Comparison of ENCODE assay signal across 10 cellular contexts in the genomic region with DNA sequence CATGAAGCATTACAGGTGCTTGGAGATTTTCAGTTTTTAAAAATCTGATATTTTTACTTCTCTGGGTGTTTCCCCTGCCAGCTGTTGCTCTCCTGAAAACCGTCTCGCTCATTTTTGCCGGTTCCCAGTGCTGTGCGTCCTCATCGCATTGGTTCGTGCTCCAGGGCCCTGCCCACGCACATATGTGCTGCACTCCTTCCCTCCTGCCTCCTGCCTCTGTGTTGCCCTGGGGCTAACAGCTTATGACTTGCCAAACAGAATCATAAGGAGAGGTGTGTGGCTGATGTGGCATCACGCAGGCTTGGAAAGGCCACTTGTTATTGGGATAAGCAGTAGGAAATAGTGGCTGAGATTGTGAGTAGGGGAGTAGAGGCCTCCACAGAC. TPM values are rescaled to one million over a fixed set of nuclear protein-coding genes. Genes with fewer than 3 reads are reported as not detected.
DNase-seq lines count a peak whose midpoint lies in the region; ATAC-seq and TF ChIP-seq lines count a peak whose summit lies in the region.
"Had no signal": no experiment of that assay in that cellular context is flagged by ENCODE, and none has a peak within 500 bp of the region (broad histone marks: within the 10 kb centered on the region; RNA-seq: fewer than 3 reads in every experiment).

No MANE protein-coding gene starts in this region.

- H2AFZ ChIP-seq in hepatocyte = no peak overlapping the region

- whole genome bisulfite sequencing in hepatocyte (ENCODE audit: low lambda C conversion rate, missing lambda C conversion rate) = 62% methylated on average over 8 of the region's 8 CpGs

- ATAC-seq in CD4-positive, CD25-positive, alpha-beta regulatory T cell (ENCODE audit: low read depth in 2 of 2) = no peak
- ATAC-seq in natural killer cell (no peak), GM21515 (IDR thresholded peaks at IDR 0.05; ENCODE audit: unreplicated experiment) (no peak)

- H3K4me1 Mint-ChIP-seq in CD4-positive, CD25-positive, alpha-beta regulatory T cell = peaks cover 5 to 22% (median 11%) of the 10 kb centered on the region in 4 donors
- H3K4me1 Mint-ChIP-seq in IgD-negative memory B cell (peaks cover 0 to 7% (median 6%) of the 10 kb centered on the region in 3 donors), natural killer cell (peaks cover 16 to 18% of the 10 kb centered on the region in 2 donors)

- H3K27ac Mint-ChIP-seq in CD4-positive, CD25-positive, alpha-beta regulatory T cell = no peak overlapping the region
- H3K27ac Mint-ChIP-seq in IgD-negative memory B cell (peak overlapping the region in 1 of 3 donors; percentile 17), natural killer cell (peak overlapping the region in 1 of 2 donors; percentile 76)

- no peak for DNase-seq in CD4-positive, CD25-positive, alpha-beta regulatory T cell
- DNase-seq in cardiac fibroblast (ENCODE audit: low read depth in 2 of 2) (peak; percentile 49 to 65), natural killer cell (no peak), hepatocyte (ENCODE audit: low spot score) (no peak), HuH-7.5 (ENCODE audit: low spot score) (no peak), NCI-H1930 (lab: John Stamatoyannopoulos, UW) (no peak)
- DNase-seq: brain microvascular endothelial cell, Peyer's patch had no signal

- no peaks in the 10 kb centered on the region for H3K36me3 ChIP-seq in CD4-positive, CD25-positive, alpha-beta regulatory T cell (ENCODE audit: control insufficient read depth, insufficient read depth, low read length)
- no peaks in the 10 kb centered on the region for H3K36me3 ChIP-seq in hepatocyte (replicated peaks; ENCODE audit: insufficient read depth, low read depth)
- H3K36me3 ChIP-seq: brain microvascular endothelial cell, Peyer's patch had no signal

- H3K4me1 ChIP-seq in CD4-positive, CD25-positive, alpha-beta regulatory T cell (ENCODE audit: control insufficient read depth, insufficient read depth, low read length, poor library complexity, severe bottlenecking) = peaks cover 13% of the 10 kb centered on the region
- peaks cover 7% of the 10 kb centered on the region for H3K4me1 ChIP-seq in hepatocyte (ENCODE audit: insufficient read depth)

- H3K4me2 ChIP-seq in hepatocyte = no peak overlapping the region

- H3K36me3 Mint-ChIP-seq in CD4-positive, CD25-positive, alpha-beta regulatory T cell = no peaks in the 10 kb centered on the region
- H3K36me3 Mint-ChIP-seq in IgD-negative memory B cell (peaks cover 2% of the 10 kb centered on the region), natural killer cell (no peaks in the 10 kb centered on the region)

- H3K27ac ChIP-seq in CD4-positive, CD25-positive, alpha-beta regulatory T cell (ENCODE audit: insufficient read depth, low read length, poor library complexity, severe bottlenecking) = no peak overlapping the region
- no peak overlapping the region for H3K27ac ChIP-seq in hepatocyte
- H3K27ac ChIP-seq: brain microvascular endothelial cell, Peyer's patch had no signal

- H3K9me2 ChIP-seq in hepatocyte (replicated peaks; ENCODE audit: insufficient read depth) = no peaks in the 10 kb centered on the region

- no peak overlapping the region for H3K4me3 ChIP-seq in CD4-positive, CD25-positive, alpha-beta regulatory T cell (ENCODE audit: low read depth, low read length)
- no peak overlapping the region for H3K4me3 ChIP-seq in cardiac fibroblast (replicated peaks in 1 of 2; ENCODE audit: low read depth in 2 of 2, low read length in 2 of 2)
- no peak overlapping the region for H3K4me3 ChIP-seq in hepatocyte
- H3K4me3 ChIP-seq: Peyer's patch had no signal

- H3K9me3 Mint-ChIP-seq in CD4-positive, CD25-positive, alpha-beta regulatory T cell = peaks cover 0 to 3% (median 0%) of the 10 kb centered on the region in 7 donors
- H3K9me3 Mint-ChIP-seq in IgD-negative memory B cell = no peaks in the 10 kb centered on the region
- no peaks in the 10 kb centered on the region for H3K9me3 Mint-ChIP-seq in natural killer cell

- no peaks in the 10 kb centered on the region for H3K9me3 ChIP-seq in CD4-positive, CD25-positive, alpha-beta regulatory T cell (ENCODE audit: control insufficient read depth in 2 of 2, low read length in 2 of 2)
- H3K9me3 ChIP-seq in hepatocyte (ENCODE audit: low read depth) = no peaks in the 10 kb centered on the region
- H3K9me3 ChIP-seq: Peyer's patch had no signal

- H4K20me1 ChIP-seq in hepatocyte (ENCODE audit: insufficient read depth, poor library complexity, severe bottlenecking) = no peaks in the 10 kb centered on the region

- H3K27me3 ChIP-seq in CD4-positive, CD25-positive, alpha-beta regulatory T cell (ENCODE audit: control insufficient read depth, insufficient read depth, low read length) = no peaks in the 10 kb centered on the region
- no peaks in the 10 kb centered on the region for H3K27me3 ChIP-seq in hepatocyte
- H3K27me3 ChIP-seq: brain microvascular endothelial cell, Peyer's patch had no signal

- peak overlapping the region in 3 of 4 donors; percentile 48 to 62 (median 53) for H3K4me3 Mint-ChIP-seq in CD4-positive, CD25-positive, alpha-beta regulatory T cell
- peak overlapping the region in 3 of 4 donors; percentile 19 to 80 (median 30) for H3K4me3 Mint-ChIP-seq in IgD-negative memory B cell
- H3K4me3 Mint-ChIP-seq in natural killer cell = peak overlapping the region; percentile 70

- H3K27me3 Mint-ChIP-seq in CD4-positive, CD25-positive, alpha-beta regulatory T cell = peaks cover 19% of the 10 kb centered on the region
- peaks cover 29% of the 10 kb centered on the region for H3K27me3 Mint-ChIP-seq in IgD-negative memory B cell
- H3K27me3 Mint-ChIP-seq in natural killer cell (ENCODE audit: low read depth in 2 of 2) = peaks cover 15 to 26% of the 10 kb centered on the region in 2 donors

- intact Hi-C loops in natural killer cell (cut with micrococcal nuclease) = no loop called here

- H3K79me2 ChIP-seq in hepatocyte = no peaks in the 10 kb centered on the region

- TF ChIP-seq CTCF in cardiac fibroblast (IDR thresholded peaks at IDR 0.05; ENCODE audit: low read depth, low read length) = no peak
- no peak for TF ChIP-seq CTCF in natural killer cell (IDR thresholded peaks at IDR 0.05)
- no peak for TF ChIP-seq CTCF in hepatocyte (IDR thresholded peaks at IDR 0.05; ENCODE audit: poor library complexity)

RNA-seq across cellular contexts. Expression of a gene that starts 53.4 kb away (rescaled TPM):
- total RNA-seq in CD4-positive, CD25-positive, alpha-beta regulatory T cell = 20.8 TPM
- 10 to 100 TPM; 25.2 to 28.3 (median 26.7) TPM for polyA plus RNA-seq in CD4-positive, CD25-positive, alpha-beta regulatory T cell
- polyA plus RNA-seq in IgD-negative memory B cell (20.7 TPM), hepatocyte (21.9 and 22.1 TPM in 2 replicates)
- total RNA-seq in natural killer cell (10 to 100 TPM; 22.0 to 26.0 (median 24.8) TPM), hepatocyte (20.6 and 21.1 TPM in 2 replicates)

RNA-seq across cellular contexts. Expression of a gene that starts 53.6 kb away (rescaled TPM):
- 51.4 TPM for total RNA-seq in CD4-positive, CD25-positive, alpha-beta regulatory T cell
- 10 to 100 TPM; 18.3 to 23.9 (median 20.9) TPM for polyA plus RNA-seq in CD4-positive, CD25-positive, alpha-beta regulatory T cell
- 15.4 TPM for polyA plus RNA-seq in IgD-negative memory B cell
- total RNA-seq in natural killer cell = 10 to 100 TPM; 52.2 to 53.7 (median 52.8) TPM
- total RNA-seq in hepatocyte = 32.3 and 43.3 TPM in 2 replicates
- 27.3 and 30.7 TPM in 2 replicates for polyA plus RNA-seq in hepatocyte

RNA-seq across cellular contexts. Expression of a gene that starts 54.5 kb away (rescaled TPM):
- 27.6 TPM for total RNA-seq in CD4-positive, CD25-positive, alpha-beta regulatory T cell
- polyA plus RNA-seq in CD4-positive, CD25-positive, alpha-beta regulatory T cell = 100 to 1,000 TPM; 196 to 255 (median 249) TPM
- polyA plus RNA-seq in IgD-negative memory B cell = 176 TPM
- total RNA-seq in natural killer cell = 10 to 100 TPM; 21.5 to 28.5 (median 27.3) TPM
- 148 and 206 TPM in 2 replicates for total RNA-seq in hepatocyte
- polyA plus RNA-seq in hepatocyte = 311 and 315 TPM in 2 replicates

Comparison
In these comparisons a context has a peak if more than half of its experiments do, and no peak if none do; other contexts are left out.
1. DNase-seq: peak in cardiac fibroblast (2 of 2); none in CD4-positive, CD25-positive, alpha-beta regulatory T cell (0 of 3), natural killer cell (single experiment), hepatocyte (single experiment), HuH-7.5 (single experiment) and NCI-H1930 (0 of 2).
2. Peak in every context shown above with its lines, with median percentiles within 50 percentile points of each other: H3K4me3 Mint-ChIP-seq.